In the genomic region with DNA sequence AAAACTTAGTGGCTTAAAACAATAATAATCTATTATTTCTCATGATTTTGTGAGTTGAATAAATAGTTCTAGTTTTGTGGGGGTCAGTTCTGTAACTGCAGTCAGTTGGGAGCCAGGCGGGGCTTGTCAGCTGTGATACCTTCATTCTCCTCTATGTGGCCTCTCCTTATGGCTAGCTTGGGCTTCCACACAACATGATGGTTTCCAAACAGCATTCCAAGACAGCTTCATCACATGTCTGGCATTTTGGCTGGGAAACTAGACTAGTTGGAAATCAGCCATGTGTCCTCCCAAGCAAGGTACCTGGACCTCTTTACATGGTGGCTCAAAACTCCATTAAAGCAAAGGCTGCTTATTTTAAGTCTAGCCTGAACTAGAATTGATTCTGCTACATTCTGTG, we compare ENCODE assay signal across 13 cellular contexts.
DNase-seq lines count a peak whose midpoint lies in the region; FAIRE-seq and TF ChIP-seq lines count a peak whose summit lies in the region.
"Had no signal": no experiment of that assay in that cellular context is flagged by ENCODE, and none has a peak within 500 bp of the region (broad histone marks: within the 10 kb centered on the region; RNA-seq: fewer than 3 reads in every experiment).

No MANE protein-coding gene starts in this region.

- H3K4me3 ChIP-seq in epithelial cell of esophagus (ENCODE audit: low read length) (no peak overlapping the region), osteoblast (ENCODE audit: insufficient read depth, low read length) (no peak overlapping the region)
- H3K4me3 ChIP-seq: ascending aorta, esophagus muscularis mucosa, left lung had no signal

- DNase-seq in RKO (ENCODE audit: low spot score) = peak; percentile 34
- DNase-seq in epithelial cell of esophagus (ENCODE audit: low read depth) = peak; percentile 82
- no peak for DNase-seq in osteoblast (ENCODE audit: insufficient read length, low spot score, missing footprints)
- no peak for DNase-seq in activated gamma-delta T cell (lab: John Stamatoyannopoulos, UW)
- DNase-seq in SW480 (ENCODE audit: low spot score) = no peak
- no peak for DNase-seq in GM12891 (ENCODE audit: insufficient read length, low spot score)
- DNase-seq in nucleus accumbens (lab: John Stamatoyannopoulos, UW) = no peak
- DNase-seq: left lung, MM.1S, NCI-H526 treated with DMSO at 0.1 percent for 48 hours had no signal

- no peak for TF ChIP-seq POLR2A in GM12891 (IDR thresholded peaks at IDR 0.05; ENCODE audit: low read depth, low read length)

- no peak overlapping the region for H2AFZ ChIP-seq in osteoblast (ENCODE audit: low read length)

- no peak overlapping the region for H3K27ac ChIP-seq in osteoblast (ENCODE audit: low read depth, low read length)
- H3K27ac ChIP-seq: ascending aorta, esophagus muscularis mucosa, left lung had no signal

- FAIRE-seq in GM12891 (lab: Jason Lieb, UNC) = no peak

- no peaks in the 10 kb centered on the region for H4K20me1 ChIP-seq in osteoblast (ENCODE audit: insufficient read depth, low read length)

- H3K27me3 ChIP-seq in osteoblast (ENCODE audit: insufficient read depth, low read length) = no peaks in the 10 kb centered on the region
- H3K27me3 ChIP-seq: ascending aorta, esophagus muscularis mucosa, left lung had no signal

- H3K9me3 ChIP-seq in osteoblast (ENCODE audit: low read depth, low read length) = no peaks in the 10 kb centered on the region
- H3K9me3 ChIP-seq: ascending aorta, esophagus muscularis mucosa, left lung had no signal

- H3K4me1 ChIP-seq in osteoblast (ENCODE audit: insufficient read depth, low read length) = peaks cover 37% of the 10 kb centered on the region
- H3K4me1 ChIP-seq: left lung had no signal

- H3K36me3 ChIP-seq in osteoblast (ENCODE audit: insufficient read depth, low read length) = no peaks in the 10 kb centered on the region
- H3K36me3 ChIP-seq: ascending aorta, esophagus muscularis mucosa, left lung had no signal

- no peaks in the 10 kb centered on the region for H3K79me2 ChIP-seq in osteoblast (ENCODE audit: insufficient read depth, low read length)

- no peak overlapping the region for H3K4me2 ChIP-seq in osteoblast (ENCODE audit: insufficient read depth, low read length)

- TF ChIP-seq CTCF in GM12872 (IDR thresholded peaks at IDR 0.05; ENCODE audit: insufficient read depth, low read depth, low read length) (0 out of 3 replicates have a peak, but pooled peaks have one; percentile 23), epithelial cell of esophagus (IDR thresholded peaks at IDR 0.05; ENCODE audit: insufficient read depth, low read depth, low read length, missing control alignments) (peak; percentile 41), osteoblast (IDR thresholded peaks at IDR 0.05; ENCODE audit: extremely low read depth, low read depth, low read length) (peak; percentile 37)

TF ChIP-seq in GM12891, 5 proteins besides CTCF, POLR2A, EP300 and RAD21:
- no peak for TF ChIP-seq POU2F2 (IDR thresholded peaks at IDR 0.05; ENCODE audit: low read depth, low read length)
- no peak for TF ChIP-seq SPI1 (IDR thresholded peaks at IDR 0.05; ENCODE audit: low read depth, low read length)
- no peak for TF ChIP-seq POLR2AphosphoS5 (IDR thresholded peaks at IDR 0.05; ENCODE audit: low read depth, low read length)
- TF ChIP-seq PAX5 (IDR thresholded peaks at IDR 0.05; ENCODE audit: insufficient read depth, low read length, severe bottlenecking) = no peak
- TF ChIP-seq TAF1 (IDR thresholded peaks at IDR 0.05; ENCODE audit: low read depth, low read length) = no peak

Comparison
In these comparisons a context has a peak if more than half of its experiments do, and no peak if none do; other contexts are left out.
1. DNase-seq: peak in RKO (single experiment) and epithelial cell of esophagus (single experiment); none in osteoblast (single experiment), activated gamma-delta T cell (single experiment), SW480 (single experiment), GM12891 (single experiment) and nucleus accumbens (0 of 56).
2. Peak in every context shown above with its lines, with median percentiles within 50 percentile points of each other: CTCF ChIP-seq.